Comparison of ENCODE assay signal across 1 cellular context in the genomic region with DNA sequence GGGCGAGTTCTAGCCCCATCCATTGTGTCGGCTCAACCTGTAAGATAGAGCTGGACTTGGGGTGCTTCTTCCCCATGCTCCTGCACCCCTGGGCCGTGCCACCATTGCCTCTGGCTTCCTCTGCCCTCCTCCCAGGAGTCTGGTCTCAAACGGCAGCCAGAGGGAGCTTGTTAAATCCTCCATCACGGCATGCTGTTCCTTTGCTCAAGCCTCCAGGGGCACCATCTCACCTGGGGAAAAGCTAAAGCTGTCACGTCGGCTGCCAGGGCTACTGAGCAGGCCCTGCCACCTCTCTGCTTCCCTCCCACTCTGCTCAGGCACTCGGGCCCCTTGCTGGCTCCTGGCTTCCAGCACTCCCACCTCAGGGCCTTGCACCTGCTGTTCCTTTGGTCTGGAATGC.
TF ChIP-seq lines count a peak whose summit lies in the region.

No MANE protein-coding gene starts in this region.

TF ChIP-seq in GM23338, 12 proteins besides CTCF, POLR2A, EP300 and RAD21:
- TF ChIP-seq, protein P1, sequence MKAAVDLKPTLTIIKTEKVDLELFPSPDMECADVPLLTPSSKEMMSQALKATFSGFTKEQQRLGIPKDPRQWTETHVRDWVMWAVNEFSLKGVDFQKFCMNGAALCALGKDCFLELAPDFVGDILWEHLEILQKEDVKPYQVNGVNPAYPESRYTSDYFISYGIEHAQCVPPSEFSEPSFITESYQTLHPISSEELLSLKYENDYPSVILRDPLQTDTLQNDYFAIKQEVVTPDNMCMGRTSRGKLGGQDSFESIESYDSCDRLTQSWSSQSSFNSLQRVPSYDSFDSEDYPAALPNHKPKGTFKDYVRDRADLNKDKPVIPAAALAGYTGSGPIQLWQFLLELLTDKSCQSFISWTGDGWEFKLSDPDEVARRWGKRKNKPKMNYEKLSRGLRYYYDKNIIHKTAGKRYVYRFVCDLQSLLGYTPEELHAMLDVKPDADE (IDR thresholded peaks at IDR 0.05): no peak
- TF ChIP-seq STAT1 (IDR thresholded peaks at IDR 0.05; ENCODE audit: unreplicated experiment) (no peak), NANOG (IDR thresholded peaks at IDR 0.05; ENCODE audit: borderline replicate concordance) (no peak), EZH2phosphoT487 (IDR thresholded peaks at IDR 0.05; ENCODE audit: unreplicated experiment) (no peak), JUNB (IDR thresholded peaks at IDR 0.05; ENCODE audit: unreplicated experiment) (no peak), ZNF331 (CRISPR knock-in tag; IDR thresholded peaks at IDR 0.05; ENCODE audit: low read depth) (no peak), CREB1 (CRISPR knock-in tag; IDR thresholded peaks at IDR 0.05; ENCODE audit: low read depth) (no peak), POLR2AphosphoS5 (IDR thresholded peaks at IDR 0.05; ENCODE audit: low read depth) (no peak), ZNF114 (CRISPR knock-in tag; IDR thresholded peaks at IDR 0.05) (no peak), EZH2 (IDR thresholded peaks at IDR 0.05; ENCODE audit: low read depth, unreplicated experiment) (no peak)
- TF ChIP-seq, protein P2, sequence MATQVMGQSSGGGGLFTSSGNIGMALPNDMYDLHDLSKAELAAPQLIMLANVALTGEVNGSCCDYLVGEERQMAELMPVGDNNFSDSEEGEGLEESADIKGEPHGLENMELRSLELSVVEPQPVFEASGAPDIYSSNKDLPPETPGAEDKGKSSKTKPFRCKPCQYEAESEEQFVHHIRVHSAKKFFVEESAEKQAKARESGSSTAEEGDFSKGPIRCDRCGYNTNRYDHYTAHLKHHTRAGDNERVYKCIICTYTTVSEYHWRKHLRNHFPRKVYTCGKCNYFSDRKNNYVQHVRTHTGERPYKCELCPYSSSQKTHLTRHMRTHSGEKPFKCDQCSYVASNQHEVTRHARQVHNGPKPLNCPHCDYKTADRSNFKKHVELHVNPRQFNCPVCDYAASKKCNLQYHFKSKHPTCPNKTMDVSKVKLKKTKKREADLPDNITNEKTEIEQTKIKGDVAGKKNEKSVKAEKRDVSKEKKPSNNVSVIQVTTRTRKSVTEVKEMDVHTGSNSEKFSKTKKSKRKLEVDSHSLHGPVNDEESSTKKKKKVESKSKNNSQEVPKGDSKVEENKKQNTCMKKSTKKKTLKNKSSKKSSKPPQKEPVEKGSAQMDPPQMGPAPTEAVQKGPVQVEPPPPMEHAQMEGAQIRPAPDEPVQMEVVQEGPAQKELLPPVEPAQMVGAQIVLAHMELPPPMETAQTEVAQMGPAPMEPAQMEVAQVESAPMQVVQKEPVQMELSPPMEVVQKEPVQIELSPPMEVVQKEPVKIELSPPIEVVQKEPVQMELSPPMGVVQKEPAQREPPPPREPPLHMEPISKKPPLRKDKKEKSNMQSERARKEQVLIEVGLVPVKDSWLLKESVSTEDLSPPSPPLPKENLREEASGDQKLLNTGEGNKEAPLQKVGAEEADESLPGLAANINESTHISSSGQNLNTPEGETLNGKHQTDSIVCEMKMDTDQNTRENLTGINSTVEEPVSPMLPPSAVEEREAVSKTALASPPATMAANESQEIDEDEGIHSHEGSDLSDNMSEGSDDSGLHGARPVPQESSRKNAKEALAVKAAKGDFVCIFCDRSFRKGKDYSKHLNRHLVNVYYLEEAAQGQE (IDR thresholded peaks at IDR 0.05; ENCODE audit: unreplicated experiment): no peak
- TF ChIP-seq, protein P3, sequence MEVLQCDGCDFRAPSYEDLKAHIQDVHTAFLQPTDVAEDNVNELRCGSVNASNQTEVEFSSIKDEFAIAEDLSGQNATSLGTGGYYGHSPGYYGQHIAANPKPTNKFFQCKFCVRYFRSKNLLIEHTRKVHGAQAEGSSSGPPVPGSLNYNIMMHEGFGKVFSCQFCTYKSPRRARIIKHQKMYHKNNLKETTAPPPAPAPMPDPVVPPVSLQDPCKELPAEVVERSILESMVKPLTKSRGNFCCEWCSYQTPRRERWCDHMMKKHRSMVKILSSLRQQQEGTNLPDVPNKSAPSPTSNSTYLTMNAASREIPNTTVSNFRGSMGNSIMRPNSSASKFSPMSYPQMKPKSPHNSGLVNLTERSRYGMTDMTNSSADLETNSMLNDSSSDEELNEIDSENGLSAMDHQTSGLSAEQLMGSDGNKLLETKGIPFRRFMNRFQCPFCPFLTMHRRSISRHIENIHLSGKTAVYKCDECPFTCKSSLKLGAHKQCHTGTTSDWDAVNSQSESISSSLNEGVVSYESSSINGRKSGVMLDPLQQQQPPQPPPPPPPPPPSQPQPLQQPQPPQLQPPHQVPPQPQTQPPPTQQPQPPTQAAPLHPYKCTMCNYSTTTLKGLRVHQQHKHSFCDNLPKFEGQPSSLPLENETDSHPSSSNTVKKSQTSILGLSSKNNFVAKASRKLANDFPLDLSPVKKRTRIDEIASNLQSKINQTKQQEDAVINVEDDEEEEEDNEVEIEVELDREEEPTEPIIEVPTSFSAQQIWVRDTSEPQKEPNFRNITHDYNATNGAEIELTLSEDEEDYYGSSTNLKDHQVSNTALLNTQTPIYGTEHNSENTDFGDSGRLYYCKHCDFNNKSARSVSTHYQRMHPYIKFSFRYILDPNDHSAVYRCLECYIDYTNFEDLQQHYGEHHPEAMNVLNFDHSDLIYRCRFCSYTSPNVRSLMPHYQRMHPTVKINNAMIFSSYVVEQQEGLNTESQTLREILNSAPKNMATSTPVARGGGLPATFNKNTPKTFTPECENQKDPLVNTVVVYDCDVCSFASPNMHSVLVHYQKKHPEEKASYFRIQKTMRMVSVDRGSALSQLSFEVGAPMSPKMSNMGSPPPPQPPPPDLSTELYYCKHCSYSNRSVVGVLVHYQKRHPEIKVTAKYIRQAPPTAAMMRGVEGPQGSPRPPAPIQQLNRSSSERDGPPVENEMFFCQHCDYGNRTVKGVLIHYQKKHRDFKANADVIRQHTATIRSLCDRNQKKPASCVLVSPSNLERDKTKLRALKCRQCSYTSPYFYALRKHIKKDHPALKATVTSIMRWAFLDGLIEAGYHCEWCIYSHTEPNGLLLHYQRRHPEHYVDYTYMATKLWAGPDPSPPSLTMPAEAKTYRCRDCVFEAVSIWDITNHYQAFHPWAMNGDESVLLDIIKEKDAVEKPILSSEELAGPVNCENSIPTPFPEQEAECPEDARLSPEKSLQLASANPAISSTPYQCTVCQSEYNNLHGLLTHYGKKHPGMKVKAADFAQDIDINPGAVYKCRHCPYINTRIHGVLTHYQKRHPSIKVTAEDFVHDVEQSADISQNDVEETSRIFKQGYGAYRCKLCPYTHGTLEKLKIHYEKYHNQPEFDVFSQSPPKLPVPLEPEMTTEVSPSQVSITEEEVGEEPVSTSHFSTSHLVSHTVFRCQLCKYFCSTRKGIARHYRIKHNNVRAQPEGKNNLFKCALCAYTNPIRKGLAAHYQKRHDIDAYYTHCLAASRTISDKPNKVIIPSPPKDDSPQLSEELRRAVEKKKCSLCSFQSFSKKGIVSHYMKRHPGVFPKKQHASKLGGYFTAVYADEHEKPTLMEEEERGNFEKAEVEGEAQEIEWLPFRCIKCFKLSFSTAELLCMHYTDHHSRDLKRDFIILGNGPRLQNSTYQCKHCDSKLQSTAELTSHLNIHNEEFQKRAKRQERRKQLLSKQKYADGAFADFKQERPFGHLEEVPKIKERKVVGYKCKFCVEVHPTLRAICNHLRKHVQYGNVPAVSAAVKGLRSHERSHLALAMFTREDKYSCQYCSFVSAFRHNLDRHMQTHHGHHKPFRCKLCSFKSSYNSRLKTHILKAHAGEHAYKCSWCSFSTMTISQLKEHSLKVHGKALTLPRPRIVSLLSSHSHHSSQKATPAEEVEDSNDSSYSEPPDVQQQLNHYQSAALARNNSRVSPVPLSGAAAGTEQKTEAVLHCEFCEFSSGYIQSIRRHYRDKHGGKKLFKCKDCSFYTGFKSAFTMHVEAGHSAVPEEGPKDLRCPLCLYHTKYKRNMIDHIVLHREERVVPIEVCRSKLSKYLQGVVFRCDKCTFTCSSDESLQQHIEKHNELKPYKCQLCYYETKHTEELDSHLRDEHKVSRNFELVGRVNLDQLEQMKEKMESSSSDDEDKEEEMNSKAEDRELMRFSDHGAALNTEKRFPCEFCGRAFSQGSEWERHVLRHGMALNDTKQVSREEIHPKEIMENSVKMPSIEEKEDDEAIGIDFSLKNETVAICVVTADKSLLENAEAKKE (CRISPR knock-in tag; IDR thresholded peaks at IDR 0.05): no peak
